ENCODE assay signal across 24 cellular contexts in the genomic region with DNA sequence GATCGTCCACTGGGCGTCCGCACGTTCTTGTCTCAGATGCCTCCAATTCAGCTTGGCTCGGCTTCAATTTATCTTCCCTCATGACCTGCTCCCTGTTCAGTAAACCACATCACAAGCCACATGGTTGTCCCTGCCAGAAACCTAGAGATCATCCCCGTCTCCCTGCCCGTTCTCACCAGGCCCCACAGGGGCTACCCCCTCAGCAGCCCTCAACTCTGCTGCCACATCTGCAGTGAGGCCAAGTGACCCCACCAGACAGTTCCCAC. TPM values are rescaled to one million over a fixed set of nuclear protein-coding genes. Genes with fewer than 3 reads are reported as not detected.
DNase-seq lines count a peak whose midpoint lies in the region; ATAC-seq and TF ChIP-seq lines count a peak whose summit lies in the region.
"Had no signal": no experiment of that assay in that cellular context is flagged by ENCODE, and none has a peak within 500 bp of the region (broad histone marks: within the 10 kb centered on the region; RNA-seq: fewer than 3 reads in every experiment).

No MANE protein-coding gene starts in this region.

- H3K9me3 ChIP-seq in heart left ventricle (no peaks in the 10 kb centered on the region), breast epithelium (no peaks in the 10 kb centered on the region), mesodermal cell (ENCODE audit: control insufficient read depth, low read length) (no peaks in the 10 kb centered on the region)
- H3K9me3 ChIP-seq: A549, esophagus squamous epithelium, tibial artery had no signal

- H3K4me1 ChIP-seq in heart left ventricle (peaks cover 4 to 66% (median 46%) of the 10 kb centered on the region in 12 donors), breast epithelium (peaks cover 10 to 22% of the 10 kb centered on the region in 2 donors), mesodermal cell (ENCODE audit: control insufficient read depth, insufficient read depth, low read length, poor library complexity, severe bottlenecking) (peaks cover 33% of the 10 kb centered on the region)
- H3K4me1 ChIP-seq: A549 had no signal

- H3K27me3 ChIP-seq in heart left ventricle = no peaks in the 10 kb centered on the region
- no peaks in the 10 kb centered on the region for H3K27me3 ChIP-seq in breast epithelium
- H3K27me3 ChIP-seq: tibial artery had no signal

- TF ChIP-seq CTCF in heart left ventricle (IDR thresholded peaks at IDR 0.05) (no peak), breast epithelium (IDR thresholded peaks at IDR 0.05) (no peak)

- no peak for DNase-seq in heart left ventricle
- no peak for DNase-seq in Right ventricle myocardium inferior (ENCODE audit: missing footprints)
- DNase-seq in breast epithelium (ENCODE audit: low spot score in 2 of 2) = no peak
- no peak for DNase-seq in COLO668 (lab: John Stamatoyannopoulos, UW; ENCODE audit: unreplicated experiment)
- no peak for DNase-seq in NOMO-1 (lab: John Stamatoyannopoulos, UW; ENCODE audit: unreplicated experiment in 2 of 2)
- DNase-seq: activated CD4-positive, CD25-positive, alpha-beta regulatory T cell treated with anti-CD3 and anti-CD28 coated beads, Interleukin-2, amount 50 U/mL, for 72 hours; activated naive CD8-positive, alpha-beta T cell treated with anti-CD3 and anti-CD28 coated beads for 36 hours; activated T-cell treated with anti-CD3 and anti-CD28 coated beads for 4 hours; AML-193; aorta; central memory CD4-positive, alpha-beta T cell; dermis blood vessel endothelial cell; DMS53; esophagus squamous epithelium; naive thymus-derived CD4-positive, alpha-beta T cell; NCI-H1694; NCI-H524 treated with DMSO at 0.1 percent for 48 hours; tibial artery had no signal

- peak in 3 of 4 donors; percentile 7 to 41 (median 19) for ATAC-seq in heart left ventricle
- ATAC-seq in Right ventricle myocardium inferior = no peak
- ATAC-seq in HG02798 (IDR thresholded peaks at IDR 0.05; ENCODE audit: poor library complexity, unreplicated experiment) = no peak
- ATAC-seq in GM19452 (IDR thresholded peaks at IDR 0.05; ENCODE audit: unreplicated experiment) = no peak
- ATAC-seq: A549; naive thymus-derived CD4-positive, alpha-beta T cell had no signal

- no peak for TF ChIP-seq POLR2A in heart left ventricle (IDR thresholded peaks at IDR 0.05)
- TF ChIP-seq POLR2A in breast epithelium (IDR thresholded peaks at IDR 0.05) = no peak

- 31 to 51% (median 42%) methylated on average over 7 of the region's 7 CpGs for WGBS in heart left ventricle, 4 donors
- 87 to 95% methylated on average over 7 of the region's 7 CpGs for WGBS in mesodermal cell (ENCODE audit: insufficient coverage in 2 of 2), 2 experiments

- no peaks in the 10 kb centered on the region for H3K36me3 ChIP-seq in heart left ventricle
- H3K36me3 ChIP-seq in breast epithelium = no peaks in the 10 kb centered on the region
- no peaks in the 10 kb centered on the region for H3K36me3 ChIP-seq in mesodermal cell (ENCODE audit: control insufficient read depth, insufficient read depth, low read length)
- H3K36me3 ChIP-seq: esophagus squamous epithelium, tibial artery had no signal

- H3K27ac ChIP-seq in heart left ventricle (peak overlapping the region in 2 of 12 donors; percentile 5 to 34), breast epithelium (no peak overlapping the region), mesodermal cell (ENCODE audit: low read depth, low read length, severe bottlenecking) (peak overlapping the region; percentile 36)
- H3K27ac ChIP-seq: A549, esophagus squamous epithelium, KMS-11, skin epidermis had no signal

- no peak overlapping the region for H3K4me3 ChIP-seq in heart left ventricle
- peak overlapping the region in 2 of 3 donors; percentile 2 to 42 for H3K4me3 ChIP-seq in breast epithelium
- no peak overlapping the region for H3K4me3 ChIP-seq in mesodermal cell (ENCODE audit: extremely low read depth, insufficient read depth, low read length, poor library complexity, severe bottlenecking)
- H3K4me3 ChIP-seq: A549, skin epidermis had no signal

- intact Hi-C loops in heart left ventricle (cut with DNase I) (no loop called here), Right ventricle myocardium inferior (cut with DNase I) (no loop called here), breast epithelium (cut with DNase I; ENCODE audit: low total_unique reads) (loop anchor here (10.0 kb wide), 1 partner anchor 373 kb away; the partner anchor contains the start of genes MRM2 and NUDT1)

RNA-seq across cellular contexts. Expression of gene TTYH3, which starts 14.1 kb away (rescaled TPM):
- 100 to 1,000 TPM in 1 of 9 donors, 10 to 100 TPM in 7, 1 to 10 TPM in 1; 8.5 to 104 (median 12.8) TPM for total RNA-seq in heart left ventricle
- 10 to 100 TPM in 1 of 2 donors, 1 to 10 TPM in 1; 5.7 to 14.8 TPM for polyA plus RNA-seq in heart left ventricle
- 15.8 TPM for total RNA-seq in Right ventricle myocardium inferior
- total RNA-seq in breast epithelium = 10 to 100 TPM; 11.6 to 17.9 (median 17.4) TPM
- 158 TPM for polyA plus RNA-seq in mesodermal cell (2013, experiment 1 of 2)
- 128 TPM for polyA plus RNA-seq in mesodermal cell (2013, experiment 2 of 2)

RNA-seq across cellular contexts. Expression of gene IQCE, which starts 58.9 kb away (rescaled TPM):
- total RNA-seq in heart left ventricle (10 to 100 TPM in 5 of 9 donors, 1 to 10 TPM in 4; 8.0 to 14.1 (median 10.3) TPM), Right ventricle myocardium inferior (11.5 TPM), breast epithelium (10 to 100 TPM; 13.4 to 22.7 (median 13.8) TPM)
- 10 to 100 TPM in 1 of 2 donors, 1 to 10 TPM in 1; 5.0 to 10.8 TPM for polyA plus RNA-seq in heart left ventricle
- polyA plus RNA-seq in mesodermal cell (2013, experiment 1 of 2) = 9.3 TPM
- polyA plus RNA-seq in mesodermal cell (2013, experiment 2 of 2) = 9.6 TPM

Comparison
In these comparisons a context has a peak if more than half of its experiments do, and no peak if none do; other contexts are left out.
1. ATAC-seq: peak in heart left ventricle (3 of 4); none in Right ventricle myocardium inferior (single experiment), HG02798 (single experiment) and GM19452 (single experiment).
2. H3K4me3 ChIP-seq: peak in breast epithelium (2 of 3); none in heart left ventricle (0 of 12) and mesodermal cell (single experiment).